Comparison of ENCODE assay signal across 16 cellular contexts in the genomic region with DNA sequence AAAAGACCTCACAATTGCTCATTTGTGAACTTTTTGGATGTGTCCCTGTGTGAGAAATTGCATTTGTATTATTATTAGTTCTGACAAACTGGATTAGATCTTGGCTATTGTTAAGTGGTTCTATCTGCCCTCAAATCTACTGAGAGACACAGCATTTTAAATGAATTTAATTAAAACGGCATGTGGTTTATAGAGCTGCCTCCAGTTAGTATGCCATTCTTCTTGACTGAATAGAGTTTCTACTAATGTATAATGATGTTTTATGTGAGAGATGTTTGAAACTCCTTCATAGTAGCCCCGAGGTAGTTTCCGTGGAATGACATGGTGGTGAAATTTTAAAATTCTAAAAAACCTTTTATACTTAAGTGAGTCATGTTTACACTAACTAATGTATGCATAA.
DNase-seq lines count a peak whose midpoint lies in the region; ATAC-seq and TF ChIP-seq lines count a peak whose summit lies in the region.
"Had no signal": no experiment of that assay in that cellular context is flagged by ENCODE, and none has a peak within 500 bp of the region (broad histone marks: within the 10 kb centered on the region; RNA-seq: fewer than 3 reads in every experiment).

No MANE protein-coding gene starts in this region.

- no peak overlapping the region for H3K4me3 Mint-ChIP-seq in osteocyte (ENCODE audit: unreplicated experiment)
- H3K4me3 Mint-ChIP-seq: CD4-positive, alpha-beta T cell; H9 had no signal

- H3K27me3 Mint-ChIP-seq in osteocyte (ENCODE audit: unreplicated experiment), result no peaks in the 10 kb centered on the region

- H3K9me3 Mint-ChIP-seq in osteocyte (ENCODE audit: unreplicated experiment), result peaks cover 8% of the 10 kb centered on the region

- peaks cover 53% of the 10 kb centered on the region for H3K36me3 Mint-ChIP-seq in osteocyte (ENCODE audit: unreplicated experiment)

- H3K36me3 ChIP-seq in SK-N-MC (ENCODE audit: insufficient read depth, low read length), result no peaks in the 10 kb centered on the region

- H3K9ac ChIP-seq in SK-N-MC (ENCODE audit: insufficient read length), result no peak overlapping the region

- no peak for TF ChIP-seq CTCF in osteocyte (IDR thresholded peaks at IDR 0.05)

- peak overlapping the region; percentile 72 for H3K27ac Mint-ChIP-seq in osteocyte (ENCODE audit: unreplicated experiment)
- H3K27ac Mint-ChIP-seq: CD4-positive, alpha-beta T cell; H9 had no signal

- no peaks in the 10 kb centered on the region for H3K9me3 ChIP-seq in SK-N-MC (ENCODE audit: low read depth, low read length)

- peak overlapping the region; percentile 59; the same call in 1 of the 2 replicates for H3K27ac ChIP-seq in SK-N-MC
- H3K27ac ChIP-seq: C4-2B, HL-60 had no signal

- peak overlapping the region; percentile 19; the same call in 1 of the 2 replicates for H3K4me3 ChIP-seq in SK-N-MC
- H3K4me3 ChIP-seq: GM12878 had no signal

- ATAC-seq in HG02588 (IDR thresholded peaks at IDR 0.05; ENCODE audit: unreplicated experiment), result no peak
- ATAC-seq: GM12878 had no signal

- peaks cover 23% of the 10 kb centered on the region for H3K4me1 Mint-ChIP-seq in osteocyte (ENCODE audit: unreplicated experiment)
- H3K4me1 Mint-ChIP-seq: H9 had no signal

- DNase-seq in COLO829 (ENCODE audit: low spot score), result peak; percentile 53
- peak; percentile 67 for DNase-seq in NCI-H69 (lab: John Stamatoyannopoulos, UW)
- no peak for DNase-seq in SK-N-MC (ENCODE audit: low read depth, low spot score)
- DNase-seq in osteocyte (ENCODE audit: extremely low spot score, unreplicated experiment), result no peak
- DNase-seq in RKO (ENCODE audit: low spot score), result no peak
- DNase-seq in glomerular visceral epithelial cell (ENCODE audit: extremely low spot score), result no peak
- DNase-seq: AML-193; CD4-positive, alpha-beta T cell; DMS53; DND-41; EL; H9 had no signal

Comparison
In these comparisons a context has a peak if more than half of its experiments do, and no peak if none do; other contexts are left out.
1. DNase-seq: peak in COLO829 (single experiment) and NCI-H69 (single experiment); none in SK-N-MC (single experiment), osteocyte (single experiment), RKO (single experiment) and glomerular visceral epithelial cell (single experiment).